Comparison of ENCODE assay signal across 29 cellular contexts in the genomic region with DNA sequence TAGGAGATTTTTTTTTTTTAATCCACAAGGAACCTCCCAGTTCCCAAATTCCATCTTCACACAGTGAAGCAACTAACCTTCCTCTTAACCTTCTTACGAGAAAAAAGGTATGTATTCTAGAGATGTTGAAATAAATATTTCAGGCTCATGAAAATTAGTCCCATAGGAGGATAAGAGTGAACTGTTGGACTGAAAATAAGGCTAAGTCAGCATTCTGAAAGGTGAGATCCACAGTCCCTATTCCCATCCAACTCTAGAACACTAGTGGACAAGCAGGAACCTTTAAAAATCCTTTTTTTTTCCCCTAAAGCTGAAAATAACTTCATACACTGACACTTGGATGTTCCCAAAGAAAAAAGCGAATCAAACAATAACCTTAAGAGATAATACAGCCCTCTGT. TPM values are rescaled to one million over a fixed set of nuclear protein-coding genes. Genes with fewer than 3 reads are reported as not detected.
"Had no signal": no experiment of that assay in that cellular context is flagged by ENCODE, and none has a peak within 500 bp of the region (broad histone marks: within the 10 kb centered on the region; RNA-seq: fewer than 3 reads in every experiment).

No MANE protein-coding gene starts in this region.

- H3K27ac ChIP-seq: brain microvascular endothelial cell, coronary artery, dorsolateral prefrontal cortex, foreskin keratinocyte, gastrocnemius medialis, heart left ventricle, VCaP had no signal

- H3K4me1 ChIP-seq: foreskin keratinocyte had no signal

- ATAC-seq: activated T-cell treated with anti-CD3 and anti-CD28 coated beads, Interleukin-2, amount 50 U/mL, for 4 hours; activated T-helper 17 cell treated with anti-CD3 and anti-CD28 coated beads, Interleukin-2, amount 50 U/mL, for 72 hours; esophagus mucosa; foreskin keratinocyte; gastrocnemius medialis; heart left ventricle; WTC11 had no signal

- H3K27me3 ChIP-seq: brain microvascular endothelial cell, dorsolateral prefrontal cortex, foreskin keratinocyte, gastrocnemius medialis, heart left ventricle had no signal

- H3K36me3 ChIP-seq: brain microvascular endothelial cell, gastrocnemius medialis, heart left ventricle had no signal

- DNase-seq: activated CD4-positive, alpha-beta memory T cell treated with anti-CD3 and anti-CD28 coated beads, Interleukin-2, amount 10 ng/mL, durations not matched to agents 7 days and 5 days; activated CD4-positive, alpha-beta T cell treated with anti-CD3 and anti-CD28 coated beads for 1 hour; activated CD4-positive, alpha-beta T cell treated with anti-CD3 and anti-CD28 coated beads for 4 hours; activated CD4-positive, alpha-beta T cell treated with anti-CD3 and anti-CD28 coated beads, Interleukin-2, amount 10 ng/mL, durations not matched to agents 7 days and 5 days; activated CD4-positive, alpha-beta T cell treated with anti-CD3 and anti-CD28 coated beads, Interleukin-2, amount 50 U/mL, for 4 hours; activated CD8-positive, alpha-beta memory T cell treated with anti-CD3 and anti-CD28 coated beads for 24 hours; activated effector memory CD4-positive, alpha-beta T cell treated with Interleukin-2 at 50 U/mL for 16 hours; activated gamma-delta T cell treated with Interleukin-2 at 50 U/mL for 16 hours; activated naive CD4-positive, alpha-beta T cell treated with anti-CD3 and anti-CD28 coated beads, Interleukin-2, amount 50 U/mL, for 16 hours; activated naive CD4-positive, alpha-beta T cell treated with Interleukin-2 at 50 U/mL for 16 hours; activated T-cell treated with anti-CD3 and anti-CD28 coated beads, Interleukin-2, amount 50 U/mL, for 4 hours; amniotic stem cell; anterior cingulate cortex; brain microvascular endothelial cell; dorsolateral prefrontal cortex; effector memory CD4-positive, alpha-beta T cell; endodermal cell; foreskin keratinocyte; gastrocnemius medialis; glutamatergic neuron; heart left ventricle; T-helper 2 cell had no signal

- H3K9me3 ChIP-seq: gastrocnemius medialis had no signal

- H3K4me3 ChIP-seq: coronary artery, dorsolateral prefrontal cortex, gastrocnemius medialis, heart left ventricle had no signal

- FAIRE-seq: astrocyte, bronchial epithelial cell had no signal

RNA-seq across cellular contexts. Expression of a gene that starts 54.4 kb away (rescaled TPM):
- total RNA-seq: WTC11 had no signal
